In genomic region chr1:85358702-85359438, GRCh38 we compare ENCODE assay signal across 19 cellular contexts.
DNase-seq lines count a peak whose midpoint lies in the region; FAIRE-seq and TF ChIP-seq lines count a peak whose summit lies in the region.
"Had no signal": no experiment of that assay in that cellular context is flagged by ENCODE, and none has a peak within 500 bp of the region (broad histone marks: within the 10 kb centered on the region; RNA-seq: fewer than 3 reads in every experiment).

No MANE protein-coding gene starts in this region.

- H3K9me3 Mint-ChIP-seq in Calu3 (ENCODE audit: low read depth, unreplicated experiment): peaks cover 2% of the 10 kb centered on the region
- H3K9me3 Mint-ChIP-seq: H9 had no signal

- no peak overlapping the region for H2AFZ ChIP-seq in mesenchymal stem cell (ENCODE audit: low read depth, low read length)

- no peak overlapping the region for H3K4me3 ChIP-seq in mesenchymal stem cell (ENCODE audit: insufficient read depth in 1 of 2, low read depth in 1 of 2, low read length in 2 of 2)
- H3K4me3 ChIP-seq: A549 had no signal

- H2AK5ac ChIP-seq in mesenchymal stem cell (ENCODE audit: low read length, severe bottlenecking): peak overlapping the region; percentile 34

- H3K18ac ChIP-seq in mesenchymal stem cell (ENCODE audit: low read depth in 1 of 2, low read length in 2 of 2): peak overlapping the region in 1 of 2 experiments; percentile 59

- H3K23ac ChIP-seq in mesenchymal stem cell (ENCODE audit: low read length in 2 of 2): no peak overlapping the region

- POLR2A ChIA-PET in RWPE1 (lab: Yijun Ruan, JAX; ENCODE audit: low non-redundant PET): no interaction called here

- no peaks in the 10 kb centered on the region for H3K27me3 ChIP-seq in mesenchymal stem cell (ENCODE audit: control insufficient read depth in 1 of 2, insufficient read depth in 1 of 2, low read length in 2 of 2)

- H2BK12ac ChIP-seq in mesenchymal stem cell (ENCODE audit: low read length in 2 of 2): no peak overlapping the region

- no peak overlapping the region for H3K4me2 ChIP-seq in mesenchymal stem cell (ENCODE audit: low read length, poor library complexity, severe bottlenecking)

- peaks cover 78% of the 10 kb centered on the region for H3K4me1 Mint-ChIP-seq in Calu3 (ENCODE audit: low read depth, unreplicated experiment)

- no peak overlapping the region for H2BK15ac ChIP-seq in mesenchymal stem cell (ENCODE audit: low read depth, poor library complexity, severe bottlenecking)

- CTCF ChIA-PET in Calu3 (lab: Charles Lee): interaction anchor here (0.6 kb wide), 1 partner anchor 289 kb away, joined by 3 read pairs; no protein-coding TSS in a partner anchor
- CTCF ChIA-PET in RWPE1 (lab: Yijun Ruan, JAX): no interaction called here

- no peak overlapping the region for H3K4ac ChIP-seq in mesenchymal stem cell (ENCODE audit: low read depth in 1 of 2, low read length in 2 of 2)

- H3K27ac ChIP-seq in mesenchymal stem cell (ENCODE audit: low read length, poor library complexity, severe bottlenecking): no peak overlapping the region
- no peak overlapping the region for H3K27ac ChIP-seq in RWPE1
- H3K27ac ChIP-seq: A549 had no signal

- peaks cover 8% of the 10 kb centered on the region for H3K4me1 ChIP-seq in mesenchymal stem cell (ENCODE audit: control insufficient read depth, insufficient read depth, low read depth, low read length)

- H3K36me3 Mint-ChIP-seq in Calu3 (ENCODE audit: insufficient read depth, unreplicated experiment): peaks cover 9% of the 10 kb centered on the region

- H3K9me3 ChIP-seq in mesenchymal stem cell (ENCODE audit: control insufficient read depth, low read length): no peaks in the 10 kb centered on the region
- H3K9me3 ChIP-seq: A549 had no signal

- H2BK120ac ChIP-seq in mesenchymal stem cell (ENCODE audit: low read depth, low read length): no peak overlapping the region

- no peaks in the 10 kb centered on the region for H3K27me3 Mint-ChIP-seq in Calu3 (ENCODE audit: unreplicated experiment)

- no peak overlapping the region for H3K9ac ChIP-seq in mesenchymal stem cell (ENCODE audit: low read length)

- H3K14ac ChIP-seq in mesenchymal stem cell (ENCODE audit: low read length in 2 of 2): no peak overlapping the region

- BruUV-seq in Calu3 (replicated peaks; lab: Mats Ljungman, UMichigan): no TSS peak

- H3K36me3 ChIP-seq in mesenchymal stem cell (ENCODE audit: control insufficient read depth in 1 of 2, insufficient read depth in 2 of 2, low read depth in 1 of 2, low read length in 2 of 2): peaks cover 0 to 3% of the 10 kb centered on the region in 2 experiments

- intact Hi-C loops in Calu3 (cut with micrococcal nuclease; ENCODE audit: unreplicated experiment): no loop called here

- peak; percentile 66 for FAIRE-seq in H54 (lab: Jason Lieb, UNC)
- FAIRE-seq: A549 had no signal

- no peak overlapping the region for H2BK5ac ChIP-seq in mesenchymal stem cell (ENCODE audit: low read depth, low read length, poor library complexity, severe bottlenecking)

- no peak overlapping the region for H4K91ac ChIP-seq in mesenchymal stem cell (ENCODE audit: low read length)

- H3K79me1 ChIP-seq in mesenchymal stem cell (replicated peaks; ENCODE audit: low read length, poor library complexity, severe bottlenecking): peaks cover 4% of the 10 kb centered on the region

- no peak for DNase-seq in Calu3
- no peak for DNase-seq in H54 (ENCODE audit: insufficient read length, low spot score)
- peak; percentile 23 for DNase-seq in RKO (ENCODE audit: low spot score)
- no peak for DNase-seq in mesenchymal stem cell
- no peak for DNase-seq in NCI-H446 (lab: John Stamatoyannopoulos, UW)
- DNase-seq in NCI-H1092 treated with DMSO at 0.1 percent for 48 hours (lab: John Stamatoyannopoulos, UW): no peak
- no peak for DNase-seq in RWPE1 (ENCODE audit: low spot score)
- DNase-seq in NCI-H2196 treated with DMSO at 0.1 percent for 48 hours (lab: John Stamatoyannopoulos, UW; ENCODE audit: unreplicated experiment): no peak
- DNase-seq: AML-193, DMS79, GF-D8, H9, KBM-7, NCI-H1105, NCI-H1694 treated with DMSO at 0.1 percent for 48 hours, NCI-H446 treated with DMSO at 0.1 percent for 48 hours, NCI-H748 treated with DMSO at 0.1 percent for 48 hours, SHP77 had no signal

- WGBS in mesenchymal stem cell: 99% methylated on average over 5 of the region's 5 CpGs

- H3K4me3 Mint-ChIP-seq in Calu3 (ENCODE audit: low read depth, unreplicated experiment): no peak overlapping the region
- H3K4me3 Mint-ChIP-seq: H9 had no signal

- no peak overlapping the region for H4K8ac ChIP-seq in mesenchymal stem cell (ENCODE audit: low read length)

- TF ChIP-seq CTCF in Calu3 (IDR thresholded peaks at IDR 0.05; ENCODE audit: unreplicated experiment) (no peak), RWPE1 (conservative IDR thresholded peaks at IDR 0.05; ENCODE audit: low read depth) (no peak)

- TF ChIP-seq POLR2A in H54 (IDR thresholded peaks at IDR 0.05; ENCODE audit: low read depth, low read length): no peak

- H3K27ac Mint-ChIP-seq in Calu3 (ENCODE audit: unreplicated experiment): peak overlapping the region; percentile 46
